8 cellular contexts compared by ENCODE assay signal in genomic region chr22:30195245-30196140, GRCh38. TPM values are rescaled to one million over a fixed set of nuclear protein-coding genes. Genes with fewer than 3 reads are reported as not detected.
DNase-seq lines count a peak whose midpoint lies in the region; ATAC-seq and TF ChIP-seq lines count a peak whose summit lies in the region.

No MANE protein-coding gene starts in this region.

- H3K27me3 ChIP-seq in CD4-positive, CD25-positive, alpha-beta regulatory T cell (ENCODE audit: control insufficient read depth, insufficient read depth, low read length): no peaks in the 10 kb centered on the region

- no peaks in the 10 kb centered on the region for H3K36me3 ChIP-seq in CD4-positive, CD25-positive, alpha-beta regulatory T cell (ENCODE audit: control insufficient read depth, insufficient read depth, low read length)

- ATAC-seq in CD4-positive, CD25-positive, alpha-beta regulatory T cell (ENCODE audit: low read depth in 2 of 2): no peak
- ATAC-seq in GM19023 (IDR thresholded peaks at IDR 0.05; ENCODE audit: unreplicated experiment) (no peak), GM18867 (IDR thresholded peaks at IDR 0.05; ENCODE audit: unreplicated experiment) (no peak)

- H3K27me3 Mint-ChIP-seq in CD4-positive, CD25-positive, alpha-beta regulatory T cell: no peaks in the 10 kb centered on the region
- H3K27me3 Mint-ChIP-seq in neural crest cell (ENCODE audit: low read depth): peaks cover 3% of the 10 kb centered on the region

- no peak for TF ChIP-seq CTCF in neural crest cell (conservative IDR thresholded peaks at IDR 0.05)

- peaks cover 18 to 58% (median 45%) of the 10 kb centered on the region in 4 donors for H3K4me1 Mint-ChIP-seq in CD4-positive, CD25-positive, alpha-beta regulatory T cell
- peaks cover 33% of the 10 kb centered on the region for H3K4me1 Mint-ChIP-seq in neural crest cell

- H3K36me3 Mint-ChIP-seq in CD4-positive, CD25-positive, alpha-beta regulatory T cell: no peaks in the 10 kb centered on the region
- no peaks in the 10 kb centered on the region for H3K36me3 Mint-ChIP-seq in neural crest cell (ENCODE audit: low read depth)

- peak overlapping the region; percentile 54 to 91 (median 83) for H3K27ac Mint-ChIP-seq in CD4-positive, CD25-positive, alpha-beta regulatory T cell
- H3K27ac Mint-ChIP-seq in neural crest cell (ENCODE audit: unreplicated experiment): peak overlapping the region; percentile 96

- no peak overlapping the region for H3K27ac ChIP-seq in CD4-positive, CD25-positive, alpha-beta regulatory T cell (ENCODE audit: insufficient read depth, low read length, poor library complexity, severe bottlenecking)
- peak overlapping the region; percentile 47 for H3K27ac ChIP-seq in cingulate gyrus (ENCODE audit: low read depth, low read length)

- H3K9me3 ChIP-seq in CD4-positive, CD25-positive, alpha-beta regulatory T cell (ENCODE audit: control insufficient read depth in 2 of 2, low read length in 2 of 2): no peaks in the 10 kb centered on the region

- peaks cover 35% of the 10 kb centered on the region for H3K4me1 ChIP-seq in CD4-positive, CD25-positive, alpha-beta regulatory T cell (ENCODE audit: control insufficient read depth, insufficient read depth, low read length, poor library complexity, severe bottlenecking)

- H3K9me3 Mint-ChIP-seq in CD4-positive, CD25-positive, alpha-beta regulatory T cell: peaks cover 0 to 4% (median 0%) of the 10 kb centered on the region in 7 donors
- H3K9me3 Mint-ChIP-seq in neural crest cell: peaks cover 3% of the 10 kb centered on the region

- H3K4me3 Mint-ChIP-seq in CD4-positive, CD25-positive, alpha-beta regulatory T cell: peak overlapping the region in 2 of 4 donors; percentile 65 to 78
- H3K4me3 Mint-ChIP-seq in neural crest cell: peak overlapping the region; percentile 65

- DNase-seq in CD4-positive, CD25-positive, alpha-beta regulatory T cell: no peak
- DNase-seq in NOMO-1 treated with DMSO at 0.1 percent for 48 hours (lab: John Stamatoyannopoulos, UW; ENCODE audit: unreplicated experiment): peak; percentile 38
- DNase-seq in neural crest cell (ENCODE audit: low read depth, low spot score): no peak
- no peak for DNase-seq in NCI-H1105 treated with DMSO at 0.1 percent for 48 hours (lab: John Stamatoyannopoulos, UW)
- no peak for DNase-seq in ecto neural progenitor cell (ENCODE audit: low spot score)

- peak overlapping the region; percentile 48 for H3K4me3 ChIP-seq in CD4-positive, CD25-positive, alpha-beta regulatory T cell (ENCODE audit: low read depth, low read length)

RNA-seq across cellular contexts. Expression of gene LIF, which starts 51.1 kb away (rescaled TPM):
- 0.96 TPM for total RNA-seq in CD4-positive, CD25-positive, alpha-beta regulatory T cell
- polyA plus RNA-seq in CD4-positive, CD25-positive, alpha-beta regulatory T cell: not detected
- 0.57 and 1.1 TPM in 2 replicates for total RNA-seq in neural crest cell
